In genomic region chr12:10363922-10364838, GRCh38 we compare ENCODE assay signal across 1 cellular context.
TF ChIP-seq lines count a peak whose summit lies in the region.

No MANE protein-coding gene starts in this region.

TF ChIP-seq in K562, 482 proteins besides CTCF, POLR2A, EP300 and RAD21 (continued from another document and continues in another):
- TF ChIP-seq, protein P1, sequence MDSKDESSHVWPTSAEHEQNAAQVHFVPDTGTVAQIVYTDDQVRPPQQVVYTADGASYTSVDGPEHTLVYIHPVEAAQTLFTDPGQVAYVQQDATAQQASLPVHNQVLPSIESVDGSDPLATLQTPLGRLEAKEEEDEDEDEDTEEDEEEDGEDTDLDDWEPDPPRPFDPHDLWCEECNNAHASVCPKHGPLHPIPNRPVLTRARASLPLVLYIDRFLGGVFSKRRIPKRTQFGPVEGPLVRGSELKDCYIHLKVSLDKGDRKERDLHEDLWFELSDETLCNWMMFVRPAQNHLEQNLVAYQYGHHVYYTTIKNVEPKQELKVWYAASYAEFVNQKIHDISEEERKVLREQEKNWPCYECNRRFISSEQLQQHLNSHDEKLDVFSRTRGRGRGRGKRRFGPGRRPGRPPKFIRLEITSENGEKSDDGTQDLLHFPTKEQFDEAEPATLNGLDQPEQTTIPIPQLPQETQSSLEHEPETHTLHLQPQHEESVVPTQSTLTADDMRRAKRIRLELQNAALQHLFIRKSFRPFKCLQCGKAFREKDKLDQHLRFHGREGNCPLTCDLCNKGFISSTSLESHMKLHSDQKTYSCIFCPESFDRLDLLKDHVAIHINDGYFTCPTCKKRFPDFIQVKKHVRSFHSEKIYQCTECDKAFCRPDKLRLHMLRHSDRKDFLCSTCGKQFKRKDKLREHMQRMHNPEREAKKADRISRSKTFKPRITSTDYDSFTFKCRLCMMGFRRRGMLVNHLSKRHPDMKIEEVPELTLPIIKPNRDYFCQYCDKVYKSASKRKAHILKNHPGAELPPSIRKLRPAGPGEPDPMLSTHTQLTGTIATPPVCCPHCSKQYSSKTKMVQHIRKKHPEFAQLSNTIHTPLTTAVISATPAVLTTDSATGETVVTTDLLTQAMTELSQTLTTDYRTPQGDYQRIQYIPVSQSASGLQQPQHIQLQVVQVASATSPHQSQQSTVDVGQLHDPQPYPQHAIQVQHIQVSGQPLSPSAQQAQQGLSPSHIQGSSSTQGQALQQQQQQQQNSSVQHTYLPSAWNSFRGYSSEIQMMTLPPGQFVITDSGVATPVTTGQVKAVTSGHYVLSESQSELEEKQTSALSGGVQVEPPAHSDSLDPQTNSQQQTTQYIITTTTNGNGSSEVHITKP (IDR thresholded peaks at IDR 0.05; ENCODE audit: partially characterized antibody): peak; percentile 87
- TF ChIP-seq TEAD1 (CRISPR knock-in tag; IDR thresholded peaks at IDR 0.05) (0 out of 4 replicates have a peak, but pooled peaks of 1 of the 2 experiments have one; percentile 22), PHF21A (IDR thresholded peaks at IDR 0.05; ENCODE audit: borderline replicate concordance, low read depth) (no peak), ZNF197 (CRISPR knock-in tag; IDR thresholded peaks at IDR 0.05; ENCODE audit: low read depth) (no peak), PKNOX1 (IDR thresholded peaks at IDR 0.05) (0 out of 2 replicates have a peak, but pooled peaks have one; percentile 24), POU5F1 (IDR thresholded peaks at IDR 0.05; ENCODE audit: borderline replicate concordance, low read depth, low read length, partially characterized antibody) (no peak), TCF7 (IDR thresholded peaks at IDR 0.05; ENCODE audit: borderline replicate concordance) (no peak), YY1 (IDR thresholded peaks at IDR 0.05; ENCODE audit: borderline replicate concordance in 1 of 3, control insufficient read depth in 1 of 3, extremely low read depth in 1 of 3, insufficient read depth in 3 of 3, insufficient read length in 1 of 3, insufficient replicate concordance in 2 of 3, low read depth in 1 of 3, low read length in 2 of 3) (no peak), ZFX (CRISPR knock-in tag; IDR thresholded peaks at IDR 0.05) (peak; percentile 88), GATAD2B (IDR thresholded peaks at IDR 0.05; ENCODE audit: borderline replicate concordance) (no peak), TAF7 (tag; IDR thresholded peaks at IDR 0.05) (no peak), RFX7 (CRISPR knock-in tag; IDR thresholded peaks at IDR 0.05) (no peak), FOXP1 (CRISPR knock-in tag; IDR thresholded peaks at IDR 0.05) (no peak), SMARCA4 (IDR thresholded peaks at IDR 0.05) (0 out of 2 replicates have a peak, but pooled peaks have one; percentile 34), POLR2G (IDR thresholded peaks at IDR 0.05; ENCODE audit: low read depth, low read length) (no peak), MTA3 (IDR thresholded peaks at IDR 0.05; ENCODE audit: borderline replicate concordance) (no peak), ASH1L (IDR thresholded peaks at IDR 0.05; ENCODE audit: borderline replicate concordance, low read depth, partially characterized antibody) (no peak), ZNF830 (CRISPR knock-in tag; IDR thresholded peaks at IDR 0.05) (no peak), ATF2 (CRISPR knock-in tag; IDR thresholded peaks at IDR 0.05) (no peak), HIVEP1 (CRISPR knock-in tag; IDR thresholded peaks at IDR 0.05) (no peak), BRD9 (IDR thresholded peaks at IDR 0.05; ENCODE audit: low read depth, partially characterized antibody) (no peak), KAT8 (IDR thresholded peaks at IDR 0.05; ENCODE audit: low read depth) (no peak), MCM7 (IDR thresholded peaks at IDR 0.05) (no peak), ZNF507 (tag; conservative IDR thresholded peaks at IDR 0.05) (no peak), ZKSCAN3 (CRISPR knock-in tag; IDR thresholded peaks at IDR 0.05) (no peak), PPARD (CRISPR knock-in tag; IDR thresholded peaks at IDR 0.05) (no peak), ETS2 (tag; IDR thresholded peaks at IDR 0.05; ENCODE audit: borderline replicate concordance, poor library complexity, severe bottlenecking) (no peak), RBM15 (IDR thresholded peaks at IDR 0.05; ENCODE audit: insufficient read depth, low read length) (no peak), HDAC3 (IDR thresholded peaks at IDR 0.05; ENCODE audit: borderline replicate concordance, partially characterized antibody) (no peak)
- TF ChIP-seq, protein P2, sequence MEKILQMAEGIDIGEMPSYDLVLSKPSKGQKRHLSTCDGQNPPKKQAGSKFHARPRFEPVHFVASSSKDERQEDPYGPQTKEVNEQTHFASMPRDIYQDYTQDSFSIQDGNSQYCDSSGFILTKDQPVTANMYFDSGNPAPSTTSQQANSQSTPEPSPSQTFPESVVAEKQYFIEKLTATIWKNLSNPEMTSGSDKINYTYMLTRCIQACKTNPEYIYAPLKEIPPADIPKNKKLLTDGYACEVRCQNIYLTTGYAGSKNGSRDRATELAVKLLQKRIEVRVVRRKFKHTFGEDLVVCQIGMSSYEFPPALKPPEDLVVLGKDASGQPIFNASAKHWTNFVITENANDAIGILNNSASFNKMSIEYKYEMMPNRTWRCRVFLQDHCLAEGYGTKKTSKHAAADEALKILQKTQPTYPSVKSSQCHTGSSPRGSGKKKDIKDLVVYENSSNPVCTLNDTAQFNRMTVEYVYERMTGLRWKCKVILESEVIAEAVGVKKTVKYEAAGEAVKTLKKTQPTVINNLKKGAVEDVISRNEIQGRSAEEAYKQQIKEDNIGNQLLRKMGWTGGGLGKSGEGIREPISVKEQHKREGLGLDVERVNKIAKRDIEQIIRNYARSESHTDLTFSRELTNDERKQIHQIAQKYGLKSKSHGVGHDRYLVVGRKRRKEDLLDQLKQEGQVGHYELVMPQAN (IDR thresholded peaks at IDR 0.05; ENCODE audit: borderline replicate concordance): 0 out of 2 replicates have a peak, but pooled peaks have one; percentile 16
- TF ChIP-seq, protein P3, sequence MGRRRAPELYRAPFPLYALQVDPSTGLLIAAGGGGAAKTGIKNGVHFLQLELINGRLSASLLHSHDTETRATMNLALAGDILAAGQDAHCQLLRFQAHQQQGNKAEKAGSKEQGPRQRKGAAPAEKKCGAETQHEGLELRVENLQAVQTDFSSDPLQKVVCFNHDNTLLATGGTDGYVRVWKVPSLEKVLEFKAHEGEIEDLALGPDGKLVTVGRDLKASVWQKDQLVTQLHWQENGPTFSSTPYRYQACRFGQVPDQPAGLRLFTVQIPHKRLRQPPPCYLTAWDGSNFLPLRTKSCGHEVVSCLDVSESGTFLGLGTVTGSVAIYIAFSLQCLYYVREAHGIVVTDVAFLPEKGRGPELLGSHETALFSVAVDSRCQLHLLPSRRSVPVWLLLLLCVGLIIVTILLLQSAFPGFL (CRISPR knock-in tag; IDR thresholded peaks at IDR 0.05): no peak
- TF ChIP-seq, protein P4, sequence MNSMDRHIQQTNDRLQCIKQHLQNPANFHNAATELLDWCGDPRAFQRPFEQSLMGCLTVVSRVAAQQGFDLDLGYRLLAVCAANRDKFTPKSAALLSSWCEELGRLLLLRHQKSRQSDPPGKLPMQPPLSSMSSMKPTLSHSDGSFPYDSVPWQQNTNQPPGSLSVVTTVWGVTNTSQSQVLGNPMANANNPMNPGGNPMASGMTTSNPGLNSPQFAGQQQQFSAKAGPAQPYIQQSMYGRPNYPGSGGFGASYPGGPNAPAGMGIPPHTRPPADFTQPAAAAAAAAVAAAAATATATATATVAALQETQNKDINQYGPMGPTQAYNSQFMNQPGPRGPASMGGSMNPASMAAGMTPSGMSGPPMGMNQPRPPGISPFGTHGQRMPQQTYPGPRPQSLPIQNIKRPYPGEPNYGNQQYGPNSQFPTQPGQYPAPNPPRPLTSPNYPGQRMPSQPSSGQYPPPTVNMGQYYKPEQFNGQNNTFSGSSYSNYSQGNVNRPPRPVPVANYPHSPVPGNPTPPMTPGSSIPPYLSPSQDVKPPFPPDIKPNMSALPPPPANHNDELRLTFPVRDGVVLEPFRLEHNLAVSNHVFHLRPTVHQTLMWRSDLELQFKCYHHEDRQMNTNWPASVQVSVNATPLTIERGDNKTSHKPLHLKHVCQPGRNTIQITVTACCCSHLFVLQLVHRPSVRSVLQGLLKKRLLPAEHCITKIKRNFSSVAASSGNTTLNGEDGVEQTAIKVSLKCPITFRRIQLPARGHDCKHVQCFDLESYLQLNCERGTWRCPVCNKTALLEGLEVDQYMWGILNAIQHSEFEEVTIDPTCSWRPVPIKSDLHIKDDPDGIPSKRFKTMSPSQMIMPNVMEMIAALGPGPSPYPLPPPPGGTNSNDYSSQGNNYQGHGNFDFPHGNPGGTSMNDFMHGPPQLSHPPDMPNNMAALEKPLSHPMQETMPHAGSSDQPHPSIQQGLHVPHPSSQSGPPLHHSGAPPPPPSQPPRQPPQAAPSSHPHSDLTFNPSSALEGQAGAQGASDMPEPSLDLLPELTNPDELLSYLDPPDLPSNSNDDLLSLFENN (IDR thresholded peaks at IDR 0.05; ENCODE audit: low read depth in 2 of 2, low read length in 2 of 2): no peak
- TF ChIP-seq, protein P5, sequence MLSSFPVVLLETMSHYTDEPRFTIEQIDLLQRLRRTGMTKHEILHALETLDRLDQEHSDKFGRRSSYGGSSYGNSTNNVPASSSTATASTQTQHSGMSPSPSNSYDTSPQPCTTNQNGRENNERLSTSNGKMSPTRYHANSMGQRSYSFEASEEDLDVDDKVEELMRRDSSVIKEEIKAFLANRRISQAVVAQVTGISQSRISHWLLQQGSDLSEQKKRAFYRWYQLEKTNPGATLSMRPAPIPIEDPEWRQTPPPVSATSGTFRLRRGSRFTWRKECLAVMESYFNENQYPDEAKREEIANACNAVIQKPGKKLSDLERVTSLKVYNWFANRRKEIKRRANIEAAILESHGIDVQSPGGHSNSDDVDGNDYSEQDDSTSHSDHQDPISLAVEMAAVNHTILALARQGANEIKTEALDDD (IDR thresholded peaks at IDR 0.05): peak; percentile 69
- TF ChIP-seq, protein P6, sequence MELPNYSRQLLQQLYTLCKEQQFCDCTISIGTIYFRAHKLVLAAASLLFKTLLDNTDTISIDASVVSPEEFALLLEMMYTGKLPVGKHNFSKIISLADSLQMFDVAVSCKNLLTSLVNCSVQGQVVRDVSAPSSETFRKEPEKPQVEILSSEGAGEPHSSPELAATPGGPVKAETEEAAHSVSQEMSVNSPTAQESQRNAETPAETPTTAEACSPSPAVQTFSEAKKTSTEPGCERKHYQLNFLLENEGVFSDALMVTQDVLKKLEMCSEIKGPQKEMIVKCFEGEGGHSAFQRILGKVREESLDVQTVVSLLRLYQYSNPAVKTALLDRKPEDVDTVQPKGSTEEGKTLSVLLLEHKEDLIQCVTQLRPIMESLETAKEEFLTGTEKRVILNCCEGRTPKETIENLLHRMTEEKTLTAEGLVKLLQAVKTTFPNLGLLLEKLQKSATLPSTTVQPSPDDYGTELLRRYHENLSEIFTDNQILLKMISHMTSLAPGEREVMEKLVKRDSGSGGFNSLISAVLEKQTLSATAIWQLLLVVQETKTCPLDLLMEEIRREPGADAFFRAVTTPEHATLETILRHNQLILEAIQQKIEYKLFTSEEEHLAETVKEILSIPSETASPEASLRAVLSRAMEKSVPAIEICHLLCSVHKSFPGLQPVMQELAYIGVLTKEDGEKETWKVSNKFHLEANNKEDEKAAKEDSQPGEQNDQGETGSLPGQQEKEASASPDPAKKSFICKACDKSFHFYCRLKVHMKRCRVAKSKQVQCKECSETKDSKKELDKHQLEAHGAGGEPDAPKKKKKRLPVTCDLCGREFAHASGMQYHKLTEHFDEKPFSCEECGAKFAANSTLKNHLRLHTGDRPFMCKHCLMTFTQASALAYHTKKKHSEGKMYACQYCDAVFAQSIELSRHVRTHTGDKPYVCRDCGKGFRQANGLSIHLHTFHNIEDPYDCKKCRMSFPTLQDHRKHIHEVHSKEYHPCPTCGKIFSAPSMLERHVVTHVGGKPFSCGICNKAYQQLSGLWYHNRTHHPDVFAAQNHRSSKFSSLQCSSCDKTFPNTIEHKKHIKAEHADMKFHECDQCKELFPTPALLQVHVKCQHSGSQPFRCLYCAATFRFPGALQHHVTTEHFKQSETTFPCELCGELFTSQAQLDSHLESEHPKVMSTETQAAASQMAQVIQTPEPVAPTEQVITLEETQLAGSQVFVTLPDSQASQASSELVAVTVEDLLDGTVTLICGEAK (IDR thresholded peaks at IDR 0.05): no peak
- TF ChIP-seq, protein P6 (CRISPR knock-in tag; IDR thresholded peaks at IDR 0.05): no peak
